Comparison of ENCODE assay signal across 12 cellular contexts in genomic region chr22:23961084-23961483, GRCh38. TPM values are rescaled to one million over a fixed set of nuclear protein-coding genes. Genes with fewer than 3 reads are reported as not detected.
DNase-seq lines count a peak whose midpoint lies in the region; ATAC-seq, FAIRE-seq and TF ChIP-seq lines count a peak whose summit lies in the region.
"Not testable (repeated sequence)": the region's sequence is repeated elsewhere in the genome, so short reads cannot be mapped to it uniquely, and the experiment has no call there.
"Had no signal": no experiment of that assay in that cellular context is flagged by ENCODE, and none has a peak within 500 bp of the region (broad histone marks: within the 10 kb centered on the region; RNA-seq: fewer than 3 reads in every experiment).

Gene GSTT2B, minus strand, starts transcription at chr22:23961195. Its CDS starts 64 bp downstream, at chr22:23961131.

- H3K9me3 Mint-ChIP-seq in glutamatergic neuron (ENCODE audit: unreplicated experiment) = not testable (repeated sequence)

- not testable (repeated sequence) for H3K27ac Mint-ChIP-seq in glutamatergic neuron (ENCODE audit: unreplicated experiment)

- not testable (repeated sequence) for H3K27ac ChIP-seq in HUES6 (ENCODE audit: low read depth, low read length); mammary epithelial cell (ENCODE audit: insufficient read depth, low read depth, low read length); kidney (ENCODE audit: low read depth in 2 of 2, low read length in 2 of 2); osteoblast (ENCODE audit: low read depth, low read length); upper lobe of left lung

- H3K27me3 Mint-ChIP-seq in glutamatergic neuron (ENCODE audit: unreplicated experiment) = not testable (repeated sequence)

- TF ChIP-seq CTCF in AG09309 (IDR thresholded peaks at IDR 0.05; ENCODE audit: control insufficient read depth, insufficient read depth, low read depth, low read length, missing control alignments); mammary epithelial cell (conservative IDR thresholded peaks at IDR 0.05 in 1 of 2, IDR thresholded peaks at IDR 0.05 in 1 of 2; ENCODE audit: extremely low read depth in 1 of 2, insufficient read depth in 1 of 2, low read depth in 1 of 2, low read length in 2 of 2); glutamatergic neuron (IDR thresholded peaks at IDR 0.05; ENCODE audit: partially characterized antibody, unreplicated experiment); kidney (IDR thresholded peaks at IDR 0.05; ENCODE audit: borderline replicate concordance, extremely low read depth, insufficient read depth); osteoblast (IDR thresholded peaks at IDR 0.05; ENCODE audit: extremely low read depth, low read depth, low read length); upper lobe of left lung (IDR thresholded peaks at IDR 0.05): not testable (repeated sequence)

- not testable (repeated sequence) for H2AFZ ChIP-seq in mammary epithelial cell (ENCODE audit: low read depth, low read length); osteoblast (ENCODE audit: low read length)

- no CpG with 5 or more reads among the region's 28 CpGs for WGBS in mammary epithelial cell (ENCODE audit: low coverage, missing lambda C conversion rate)
- no CpG with 5 or more reads among the region's 28 CpGs for WGBS in upper lobe of left lung, 2 donors

- in situ Hi-C loops in mammary epithelial cell (cut with MboI; ENCODE audit: low sequenced_read_pairs in 2 of 2) = not testable (repeated sequence)

- H3K79me2 ChIP-seq in mammary epithelial cell (ENCODE audit: insufficient read depth, low read length); osteoblast (ENCODE audit: insufficient read depth, low read length): not testable (repeated sequence)

- not testable (repeated sequence) for DNase-seq in AG09309 (ENCODE audit: low read depth); mammary epithelial cell; glutamatergic neuron; kidney; osteoblast (ENCODE audit: insufficient read length, low spot score, missing footprints); upper lobe of left lung

- not testable (repeated sequence) for TF ChIP-seq EP300 in upper lobe of left lung (IDR thresholded peaks at IDR 0.05)

- dilution Hi-C loops in mammary epithelial cell (cut with HindIII; ENCODE audit: low sequenced_read_pairs) = not testable (repeated sequence)

- not testable (repeated sequence) for BruUV-seq in mammary epithelial cell (replicated peaks; lab: Mats Ljungman, UMichigan)

- not testable (repeated sequence) for H3K9me3 ChIP-seq in HUES6 (ENCODE audit: control insufficient read depth, insufficient read depth, low read depth, low read length); mammary epithelial cell (replicated peaks; ENCODE audit: insufficient read depth, low read length); kidney (ENCODE audit: control insufficient read depth in 1 of 2, low read length in 2 of 2); osteoblast (ENCODE audit: low read depth, low read length); upper lobe of left lung

- not testable (repeated sequence) for H3K36me3 ChIP-seq in HUES6 (ENCODE audit: control insufficient read depth, insufficient read depth, low read length); mammary epithelial cell (ENCODE audit: insufficient read depth, low read length); kidney (ENCODE audit: control insufficient read depth in 1 of 2, insufficient read depth in 2 of 2, low read length in 2 of 2); osteoblast (ENCODE audit: insufficient read depth, low read length); upper lobe of left lung

- TF ChIP-seq POLR2A in upper lobe of left lung (IDR thresholded peaks at IDR 0.05) = not testable (repeated sequence)

- not testable (repeated sequence) for H3K9ac ChIP-seq in HUES6 (ENCODE audit: low read length); mammary epithelial cell (ENCODE audit: insufficient read depth, low read length); kidney (ENCODE audit: low read length in 2 of 2)

- FAIRE-seq in kidney (lab: Jason Lieb, UNC) = peak; percentile 88

- H3K27me3 ChIP-seq in HUES6 (ENCODE audit: control insufficient read depth, insufficient read depth, low read length); mammary epithelial cell (ENCODE audit: insufficient read depth, low read length); osteoblast (ENCODE audit: insufficient read depth, low read length); upper lobe of left lung: not testable (repeated sequence)

- H3K4me1 Mint-ChIP-seq in glutamatergic neuron (ENCODE audit: low read depth, unreplicated experiment) = not testable (repeated sequence)

- H3K4me3 Mint-ChIP-seq in glutamatergic neuron (ENCODE audit: unreplicated experiment) = not testable (repeated sequence)

- H3K4me2 ChIP-seq in mammary epithelial cell (ENCODE audit: insufficient read depth, low read depth, low read length) = peak within 1 kb of the TSS; percentile 23
- H3K4me2 ChIP-seq in osteoblast (ENCODE audit: insufficient read depth, low read length) = peak within 1 kb of the TSS; percentile 48

- intact Hi-C loops in mammary epithelial cell (cut with micrococcal nuclease); kidney (cut with DNase I): not testable (repeated sequence)

- peak; percentile 96 for ATAC-seq in SK-N-SH treated with all-trans-retinoic acid at 6 μM for 48 hours
- peak; percentile 91 to 95 for ATAC-seq in upper lobe of left lung (ENCODE audit: low FRiP score in 2 of 2)

- not testable (repeated sequence) for H3K4me1 ChIP-seq in HUES6 (ENCODE audit: control insufficient read depth, insufficient read depth, low read length); mammary epithelial cell (ENCODE audit: insufficient read depth, low read length); kidney (ENCODE audit: control insufficient read depth in 1 of 2, insufficient read depth in 1 of 2, low read depth in 1 of 2, low read length in 2 of 2); osteoblast (ENCODE audit: insufficient read depth, low read length); upper lobe of left lung

- H3K36me3 Mint-ChIP-seq in glutamatergic neuron (ENCODE audit: unreplicated experiment) = not testable (repeated sequence)

- not testable (repeated sequence) for H4K20me1 ChIP-seq in mammary epithelial cell (ENCODE audit: insufficient read depth, low read length); osteoblast (ENCODE audit: insufficient read depth, low read length)

- H3K4me3 ChIP-seq in AG09309 (ENCODE audit: control insufficient read depth, low read depth, low read length) (peak within 1 kb of the TSS; percentile 24), HUES6 (ENCODE audit: low read depth, low read length) (peak within 1 kb of the TSS; percentile 20; the same call in 1 of the 2 replicates), mammary epithelial cell (replicated peaks in 1 of 3; ENCODE audit: insufficient read depth in 1 of 3, low read depth in 2 of 3, low read length in 3 of 3) (peak within 1 kb of the TSS in 1 of 3 experiments; percentile 16), osteoblast (ENCODE audit: insufficient read depth, low read length) (peak within 1 kb of the TSS; percentile 43), upper lobe of left lung (peak within 1 kb of the TSS in 1 of 4 donors; percentile 34)
- not testable (repeated sequence) for H3K4me3 ChIP-seq in kidney (ENCODE audit: low read length in 2 of 2)

- CTCF ChIA-PET in mammary epithelial cell (lab: Charles Lee; ENCODE audit: low non-redundant PET) = not testable (repeated sequence)

RNA-seq across cellular contexts. Expression of gene GSTT2B, which starts in this region (rescaled TPM):
- total RNA-seq in mammary epithelial cell (10 to 100 TPM in 1 of 2 donors, 1 to 10 TPM in 1; 8.1 to 15.8 TPM), glutamatergic neuron (ENCODE audit: unreplicated experiment) (11.9 TPM), kidney (10.8 TPM), osteoblast (2.4 and 13.8 TPM in 2 replicates), upper lobe of left lung (10 to 100 TPM in 1 of 6 donors, 1 to 10 TPM in 5; 1.9 to 19.8 (median 7.5) TPM)
- polyA plus RNA-seq in mammary epithelial cell (3.4 TPM), kidney (ENCODE audit: insufficient read depth, low read depth, low replicate concordance) (20.6 TPM)
- polyA minus RNA-seq in mammary epithelial cell = not detected
- total RNA-seq: ascending aorta, K562, natural killer cell, osteocyte had no signal
- polyA plus RNA-seq: K562 had no signal
